In the genomic region with DNA sequence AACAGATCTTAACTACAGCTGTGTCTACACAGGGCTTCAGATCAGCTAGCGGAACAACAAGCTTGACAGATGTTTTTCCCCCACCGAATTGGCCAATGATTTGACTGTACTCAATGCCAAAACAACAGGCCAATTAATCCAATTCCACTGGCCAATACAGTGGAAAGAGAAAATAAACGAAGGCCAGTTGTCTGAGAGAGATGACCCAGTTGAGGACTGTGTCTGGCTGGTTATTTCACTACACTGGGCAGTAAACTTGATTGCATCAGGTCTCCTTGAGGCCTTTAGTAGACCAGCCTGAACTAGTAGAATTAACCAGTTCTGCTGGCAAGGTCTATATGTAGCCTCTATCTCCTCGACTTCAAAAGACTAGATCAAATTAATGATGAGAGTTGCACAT, we compare ENCODE assay signal across 35 cellular contexts. TPM values are rescaled to one million over a fixed set of nuclear protein-coding genes. Genes with fewer than 3 reads are reported as not detected.
"Had no signal": no experiment of that assay in that cellular context is flagged by ENCODE, and none has a peak within 500 bp of the region (broad histone marks: within the 10 kb centered on the region; RNA-seq: fewer than 3 reads in every experiment).

No MANE protein-coding gene starts in this region.

- FAIRE-seq: keratinocyte had no signal

- H3K27me3 ChIP-seq: neural progenitor cell, neutrophil, right lobe of liver, tibial nerve, uterus had no signal

- H3K4me3 ChIP-seq: lung, neural progenitor cell, psoas muscle, right lobe of liver, smooth muscle cell, tibial nerve, uterus had no signal

- H3K27ac ChIP-seq: neural progenitor cell, neutrophil, parathyroid adenoma, psoas muscle, right lobe of liver, tibial nerve, uterus had no signal

- H3K4me1 ChIP-seq: neural progenitor cell, parathyroid adenoma, psoas muscle, right lobe of liver, tibial nerve, uterus had no signal

- H3K9me3 ChIP-seq: neutrophil, right lobe of liver had no signal

- DNase-seq: hippocampal formation; kidney glomerular epithelial cell; left cardiac atrium; mesendoderm; naive B cell; natural killer cell; nephron progenitor cell; occipital lobe; psoas muscle; right lobe of liver; stimulated activated CD4-positive, alpha-beta T cell treated with anti-CD3 and anti-CD28 coated beads, Interleukin-1b, Interleukin-23, amount 100 ng/mL, for 48 hours; stimulated activated CD4-positive, alpha-beta T cell treated with anti-CD3 and anti-CD28 coated beads, Interleukin-2, amount 100 ng/mL, for 48 hours; stimulated activated CD4-positive, alpha-beta T cell treated with anti-CD3 and anti-CD28 coated beads, Interleukin-4, amount 100 ng/mL, for 4 hours; stimulated activated CD8-positive, alpha-beta memory T cell treated with anti-CD3 and anti-CD28 coated beads, Interleukin-4, amount 100 ng/mL, for 48 hours; stimulated activated naive CD4-positive, alpha-beta T cell treated with Interleukin-2 at 50 U/mL for 16 hours; stimulated activated naive CD8-positive, alpha-beta T cell treated with anti-CD3 and anti-CD28 coated beads, Interleukin-15, amount 100 ng/mL, for 72 hours; substantia nigra; uterus had no signal

- ATAC-seq: left lobe of liver; natural killer cell; psoas muscle; right lobe of liver; stimulated activated memory B cell treated with anti-CD40 and anti-IgM and Interleukin-4, amounts not matched to agents 10 μg/mL and 1 μg/mL and 100 μg/mL, for 72 hours; stimulated activated naive CD8-positive, alpha-beta T cell treated with anti-CD3 and anti-CD28 coated beads, Interleukin-15, amount 100 ng/mL, for 72 hours had no signal

- H3K4me2 ChIP-seq: neural progenitor cell, smooth muscle cell had no signal

- H3K36me3 ChIP-seq: neural progenitor cell, neutrophil, right lobe of liver, tibial nerve, uterus had no signal

RNA-seq across cellular contexts. Expression of a gene that starts 28.2 kb away (rescaled TPM):
- total RNA-seq: left cardiac atrium, left lobe of liver, lower leg skin, lung, mesothelial cell of epicardium, mononuclear cell, natural killer cell, occipital lobe, osteocyte, posterior vena cava, psoas muscle, right lobe of liver, skeletal muscle tissue, smooth muscle cell, temporal lobe, tibial nerve, ureter, uterus had no signal
- polyA plus RNA-seq: keratinocyte, lung, psoas muscle, smooth muscle cell had no signal
